In the genomic region with DNA sequence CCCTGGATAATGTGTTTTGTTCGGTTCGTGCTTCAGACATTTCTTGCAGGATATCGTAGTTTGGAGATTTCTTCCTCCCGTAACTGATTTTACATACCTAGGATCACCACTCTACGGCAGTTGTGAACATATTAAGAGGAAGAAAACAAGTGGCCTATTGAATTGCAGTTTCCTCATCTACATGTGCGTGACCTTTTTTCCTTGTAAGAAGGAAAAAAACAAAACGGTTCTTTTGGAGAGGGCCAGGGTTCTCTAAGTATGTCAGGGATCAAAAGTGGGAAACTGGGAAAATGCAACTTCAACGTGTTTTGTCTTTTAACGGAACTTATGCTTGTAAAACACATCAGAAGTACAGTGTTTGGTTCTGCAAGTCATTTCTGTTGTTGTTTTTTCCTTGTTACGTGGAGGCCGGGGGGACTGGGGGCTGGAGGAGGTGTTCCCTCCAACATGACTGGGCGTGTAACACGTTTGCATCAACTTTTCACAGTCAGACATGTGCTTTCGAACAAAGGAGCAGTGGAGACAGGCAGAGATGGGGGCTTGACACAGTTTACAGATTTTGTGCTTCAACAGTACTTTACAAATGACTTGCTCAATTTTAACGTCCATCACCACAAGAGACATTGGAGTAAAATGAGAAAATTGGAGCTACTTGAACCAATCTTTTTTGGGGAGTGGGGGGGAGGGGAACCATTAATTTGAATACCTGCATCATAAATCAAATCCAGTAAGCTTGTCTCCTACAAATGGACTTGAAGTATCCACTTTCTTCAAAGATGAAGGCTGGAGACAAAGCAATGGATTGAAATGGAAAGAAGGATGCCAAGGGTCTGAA, we compare ENCODE assay signal across 8 cellular contexts. TPM values are rescaled to one million over a fixed set of nuclear protein-coding genes. Genes with fewer than 3 reads are reported as not detected.
DNase-seq lines count a peak whose midpoint lies in the region; ATAC-seq and TF ChIP-seq lines count a peak whose summit lies in the region.

No MANE protein-coding gene starts in this region.

- TF ChIP-seq EP300 in ovary (IDR thresholded peaks at IDR 0.05): no peak

- H4K20me1 ChIP-seq in Loucy (ENCODE audit: insufficient read depth, low read length, poor library complexity, severe bottlenecking): peaks cover 9% of the 10 kb centered on the region

- H3K27me3 ChIP-seq in Loucy (ENCODE audit: insufficient read depth, low read length, poor library complexity, severe bottlenecking): peaks cover 19% of the 10 kb centered on the region
- no peaks in the 10 kb centered on the region for H3K27me3 ChIP-seq in esophagus squamous epithelium
- H3K27me3 ChIP-seq in ovary: no peaks in the 10 kb centered on the region

- H3K4me3 ChIP-seq in Loucy (ENCODE audit: low read length, poor library complexity, severe bottlenecking) (peak overlapping the region; percentile 99), esophagus squamous epithelium (peak overlapping the region; percentile 64 to 98 (median 90)), ovary (peak overlapping the region; percentile 69)

- TF ChIP-seq POLR2A in esophagus squamous epithelium (IDR thresholded peaks at IDR 0.05) (peak in 1 of 4 donors; percentile 46), ovary (IDR thresholded peaks at IDR 0.05) (no peak)

- CTCF ChIA-PET in activated CD8-positive, alpha-beta memory T cell treated with anti-CD3 and anti-CD28 coated beads, Interleukin-2, amount 10 ng/mL, durations not matched to agents 7 days and 5 days (lab: Charles Lee): interaction anchor here (0.7 to 5.3 kb wide), 9 partner anchors 11 to 134 kb away, joined by 3 to 36 read pairs (median 5); no protein-coding TSS in a partner anchor

- H3K4me1 ChIP-seq in Loucy (ENCODE audit: insufficient read depth, low read length, poor library complexity, severe bottlenecking): peaks cover 54% of the 10 kb centered on the region
- H3K4me1 ChIP-seq in esophagus squamous epithelium: peaks cover 25 to 68% (median 40%) of the 10 kb centered on the region in 3 donors
- H3K4me1 ChIP-seq in ovary (ENCODE audit: insufficient read depth): peaks cover 2% of the 10 kb centered on the region

- H3K79me2 ChIP-seq in Loucy (ENCODE audit: insufficient read depth, low read length): peaks cover 78% of the 10 kb centered on the region

- TF ChIP-seq CTCF in Loucy (conservative IDR thresholded peaks at IDR 0.05; ENCODE audit: low read length): no peak
- TF ChIP-seq CTCF in esophagus squamous epithelium (IDR thresholded peaks at IDR 0.05): no peak
- no peak for TF ChIP-seq CTCF in ovary (IDR thresholded peaks at IDR 0.05)

- ATAC-seq in activated CD8-positive, alpha-beta memory T cell treated with anti-CD3 and anti-CD28 coated beads, Interleukin-2, amount 10 ng/mL, durations not matched to agents 7 days and 5 days: no peak
- ATAC-seq in GM18520 (IDR thresholded peaks at IDR 0.05; ENCODE audit: unreplicated experiment) (no peak), HG03342 (IDR thresholded peaks at IDR 0.05; ENCODE audit: unreplicated experiment) (no peak), HG02884 (IDR thresholded peaks at IDR 0.05; ENCODE audit: unreplicated experiment) (no peak)

- H3F3A ChIP-seq in Loucy (ENCODE audit: low read depth): peaks cover 25% of the 10 kb centered on the region

- H3K27ac ChIP-seq in esophagus squamous epithelium (peak overlapping the region; percentile 99 to 100 (median 100)), ovary (peak overlapping the region; percentile 99 to 100)

- no peaks in the 10 kb centered on the region for H3K9me2 ChIP-seq in Loucy (replicated peaks; ENCODE audit: low read depth, low read length)

- peak overlapping the region; percentile 100 for H3K27ac Mint-ChIP-seq in activated CD8-positive, alpha-beta memory T cell treated with anti-CD3 and anti-CD28 coated beads, Interleukin-2, amount 10 ng/mL, durations not matched to agents 7 days and 5 days

- peaks cover 12% of the 10 kb centered on the region for H3K36me3 ChIP-seq in Loucy (ENCODE audit: insufficient read depth, low read length)
- H3K36me3 ChIP-seq in esophagus squamous epithelium: peaks cover 0 to 9% (median 0%) of the 10 kb centered on the region in 3 donors
- H3K36me3 ChIP-seq in ovary: no peaks in the 10 kb centered on the region

- no peaks in the 10 kb centered on the region for H3K27me3 Mint-ChIP-seq in activated CD8-positive, alpha-beta memory T cell treated with anti-CD3 and anti-CD28 coated beads, Interleukin-2, amount 10 ng/mL, durations not matched to agents 7 days and 5 days

- H2AFZ ChIP-seq in Loucy (ENCODE audit: low read length): no peak overlapping the region

- peak overlapping the region; percentile 82 for H3K4me2 ChIP-seq in Loucy (ENCODE audit: low read depth, low read length, poor library complexity, severe bottlenecking)

- intact Hi-C loops in esophagus squamous epithelium (cut with DNase I): no loop called here
- intact Hi-C loops in ovary (cut with DNase I): loop anchor here in 2 of 4 donors (10.0 kb wide), 1 partner anchor 255 kb away; a partner anchor contains a TSS

- WGBS in esophagus squamous epithelium, 2 donors: 10% methylated on average over 15 of the region's 15 CpGs
- WGBS in ovary, 3 donors: 9 to 20% (median 11%) methylated on average over 15 of the region's 15 CpGs

- peaks cover 45% of the 10 kb centered on the region for H3K36me3 Mint-ChIP-seq in activated CD8-positive, alpha-beta memory T cell treated with anti-CD3 and anti-CD28 coated beads, Interleukin-2, amount 10 ng/mL, durations not matched to agents 7 days and 5 days

- H3K9ac ChIP-seq in Loucy (ENCODE audit: low read depth, low read length, poor library complexity, severe bottlenecking): peak overlapping the region; percentile 100

- H3K4me1 Mint-ChIP-seq in activated CD8-positive, alpha-beta memory T cell treated with anti-CD3 and anti-CD28 coated beads, Interleukin-2, amount 10 ng/mL, durations not matched to agents 7 days and 5 days: peaks cover 56% of the 10 kb centered on the region

- H3K9me3 Mint-ChIP-seq in activated CD8-positive, alpha-beta memory T cell treated with anti-CD3 and anti-CD28 coated beads, Interleukin-2, amount 10 ng/mL, durations not matched to agents 7 days and 5 days (ENCODE audit: low read depth): no peaks in the 10 kb centered on the region

- H3K9me3 ChIP-seq in Loucy (ENCODE audit: insufficient read depth, low read depth, low read length) (no peaks in the 10 kb centered on the region), esophagus squamous epithelium (no peaks in the 10 kb centered on the region), ovary (no peaks in the 10 kb centered on the region)

- H3K4me3 Mint-ChIP-seq in activated CD8-positive, alpha-beta memory T cell treated with anti-CD3 and anti-CD28 coated beads, Interleukin-2, amount 10 ng/mL, durations not matched to agents 7 days and 5 days: peak overlapping the region; percentile 95

- peak; percentile 37 for DNase-seq in DMS114 treated with DMSO at 0.1 percent for 48 hours (lab: John Stamatoyannopoulos, UW; ENCODE audit: unreplicated experiment)
- DNase-seq in activated CD8-positive, alpha-beta memory T cell treated with anti-CD3 and anti-CD28 coated beads, Interleukin-2, amount 10 ng/mL, durations not matched to agents 7 days and 5 days: peak; percentile 85
- no peak for DNase-seq in esophagus squamous epithelium (lab: John Stamatoyannopoulos, UW)
- no peak for DNase-seq in ovary

RNA-seq across cellular contexts. Expression of a gene that starts 3.8 kb away (rescaled TPM):
- 100 to 1,000 TPM in 1 of 2 experiments, 10 to 100 TPM in 1; 98.9 to 114 TPM for total RNA-seq in activated CD8-positive, alpha-beta memory T cell treated with anti-CD3 and anti-CD28 coated beads, Interleukin-2, amount 10 ng/mL, durations not matched to agents 7 days and 5 days
- total RNA-seq in esophagus squamous epithelium: 10 to 100 TPM; 16.4 to 26.2 (median 20.1) TPM
- total RNA-seq in ovary: 10 to 100 TPM; 10.7 to 58.2 (median 50.0) TPM
- polyA plus RNA-seq in ovary: 10 to 100 TPM; 18.5 to 38.8 TPM

RNA-seq across cellular contexts. Expression of a gene that starts 20.9 kb away (rescaled TPM):
- total RNA-seq in activated CD8-positive, alpha-beta memory T cell treated with anti-CD3 and anti-CD28 coated beads, Interleukin-2, amount 10 ng/mL, durations not matched to agents 7 days and 5 days: 100 to 1,000 TPM; 153 to 171 TPM
- total RNA-seq in esophagus squamous epithelium: 10 to 100 TPM; 31.8 to 73.5 (median 62.1) TPM
- 10 to 100 TPM; 25.5 to 64.8 (median 55.6) TPM for total RNA-seq in ovary
- polyA plus RNA-seq in ovary: 100 to 1,000 TPM in 1 of 2 donors, 10 to 100 TPM in 1; 47.4 to 138 TPM

Comparison
In these comparisons a context has a peak if more than half of its experiments do, and no peak if none do; other contexts are left out.
1. DNase-seq: peak in DMS114 treated with DMSO at 0.1 percent for 48 hours (single experiment) and activated CD8-positive, alpha-beta memory T cell treated with anti-CD3 and anti-CD28 coated beads, Interleukin-2, amount 10 ng/mL, durations not matched to agents 7 days and 5 days (single experiment); none in esophagus squamous epithelium (single experiment) and ovary (0 of 5).
2. Peak in every context shown above with its lines, with median percentiles within 50 percentile points of each other: H3K4me3 ChIP-seq.